In the genomic region with DNA sequence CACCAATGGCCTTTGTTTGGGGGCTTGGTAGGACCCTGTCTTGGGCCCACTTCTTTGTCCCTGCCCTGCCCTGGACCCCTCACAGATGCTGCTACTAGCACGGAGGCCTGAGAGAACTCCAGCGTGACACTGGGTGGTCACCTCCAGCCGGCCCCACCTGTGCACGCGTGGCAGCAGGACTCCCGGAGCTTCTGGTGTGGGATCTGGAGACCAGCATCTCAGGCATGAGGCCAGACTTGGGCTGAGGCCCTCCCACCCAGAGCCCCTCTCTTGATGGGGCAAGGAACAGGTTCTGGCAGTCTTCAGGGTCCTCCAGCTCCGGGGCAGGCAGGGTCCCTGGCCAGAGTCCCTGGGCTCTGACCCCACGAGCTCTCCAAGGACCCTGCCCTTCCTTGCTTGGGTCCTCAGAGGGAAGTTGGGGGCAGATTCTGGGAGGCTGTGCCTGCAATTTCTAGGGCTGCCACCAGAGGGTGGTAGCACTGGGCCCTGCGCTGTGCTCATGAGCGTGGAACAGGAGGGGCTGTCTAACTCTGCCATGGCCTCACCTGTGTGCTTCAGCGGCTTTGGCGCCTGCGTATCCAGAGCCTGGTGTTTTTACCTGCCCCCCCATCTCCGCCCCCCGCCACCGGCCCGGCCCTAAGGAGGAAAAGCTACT, we compare ENCODE assay signal across 11 cellular contexts. TPM values are rescaled to one million over a fixed set of nuclear protein-coding genes. Genes with fewer than 3 reads are reported as not detected.
DNase-seq lines count a peak whose midpoint lies in the region; ATAC-seq and TF ChIP-seq lines count a peak whose summit lies in the region.
"Had no signal": no experiment of that assay in that cellular context is flagged by ENCODE, and none has a peak within 500 bp of the region (broad histone marks: within the 10 kb centered on the region; RNA-seq: fewer than 3 reads in every experiment).

No MANE protein-coding gene starts in this region.

- H3K4me2 ChIP-seq in OCI-LY1 (ENCODE audit: low read length) = no peak overlapping the region

- intact Hi-C loops in Right ventricle myocardium inferior (cut with DNase I) = no loop called here
- intact Hi-C loops in testis (cut with DNase I; ENCODE audit: low total_unique reads) = no loop called here

- no peak overlapping the region for H3K27ac ChIP-seq in cardiac muscle cell
- peak overlapping the region; percentile 93 for H3K27ac ChIP-seq in OCI-LY1 (ENCODE audit: low read depth, low read length, poor library complexity, severe bottlenecking)
- H3K27ac ChIP-seq in testis = no peak overlapping the region

- H3K9me3 ChIP-seq in cardiac muscle cell (ENCODE audit: low read depth) (no peaks in the 10 kb centered on the region), OCI-LY1 (ENCODE audit: low read length) (no peaks in the 10 kb centered on the region), testis (no peaks in the 10 kb centered on the region)

- H3K36me3 ChIP-seq in cardiac muscle cell (no peaks in the 10 kb centered on the region), OCI-LY1 (ENCODE audit: insufficient read depth, low read length) (peaks cover 2% of the 10 kb centered on the region; the same call in 1 of the 2 replicates), testis (ENCODE audit: low read depth, missing control alignments) (no peaks in the 10 kb centered on the region)

- no peak overlapping the region for H2AFZ ChIP-seq in OCI-LY1 (ENCODE audit: low read length)

- no peak overlapping the region for H3K9ac ChIP-seq in OCI-LY1 (ENCODE audit: low read length)

- H3K4me3 ChIP-seq in cardiac muscle cell (no peak overlapping the region), OCI-LY1 (ENCODE audit: low read depth, low read length, poor library complexity, severe bottlenecking) (peak overlapping the region; percentile 55), fibroblast of pulmonary artery (replicated peaks; ENCODE audit: low read depth, low read length) (no peak overlapping the region), testis (no peak overlapping the region)

- H3K4me1 ChIP-seq in cardiac muscle cell (ENCODE audit: low read depth) = no peaks in the 10 kb centered on the region
- peaks cover 45% of the 10 kb centered on the region for H3K4me1 ChIP-seq in OCI-LY1 (ENCODE audit: insufficient read depth, low read length, severe bottlenecking)
- H3K4me1 ChIP-seq in testis = peaks cover 16% of the 10 kb centered on the region

- H4K20me1 ChIP-seq in OCI-LY1 (ENCODE audit: insufficient read depth, low read length) = no peaks in the 10 kb centered on the region

- DNase-seq in cardiac muscle cell (ENCODE audit: low read depth in 1 of 2, low spot score in 1 of 2) (no peak), Right ventricle myocardium inferior (ENCODE audit: missing footprints) (no peak), fibroblast of pulmonary artery (ENCODE audit: low read depth) (no peak), testis (no peak), SK-N-DZ (ENCODE audit: low spot score) (no peak)
- DNase-seq: DMS79, retina had no signal

- WGBS in testis, 2 donors = 62 to 69% methylated on average over 7 to 16 of the region's 17 CpGs

- TF ChIP-seq POLR2A in testis (IDR thresholded peaks at IDR 0.05) = no peak

- H3F3A ChIP-seq in OCI-LY1 (ENCODE audit: insufficient read depth, low read length) = no peaks in the 10 kb centered on the region

- no peaks in the 10 kb centered on the region for H3K79me2 ChIP-seq in OCI-LY1 (ENCODE audit: insufficient read depth, low read length)

- H3K27me3 ChIP-seq in cardiac muscle cell (peaks cover 50% of the 10 kb centered on the region), OCI-LY1 (ENCODE audit: insufficient read depth, low read length) (0 out of 2 replicates have a peak, but pooled peaks cover 5% of the 10 kb centered on the region), testis (no peaks in the 10 kb centered on the region)

- ATAC-seq in Right ventricle myocardium inferior (no peak), HG02588 (IDR thresholded peaks at IDR 0.05; ENCODE audit: unreplicated experiment) (no peak), HG03025 (IDR thresholded peaks at IDR 0.05; ENCODE audit: low FRiP score, unreplicated experiment) (no peak)
- ATAC-seq: stimulated activated naive CD8-positive, alpha-beta T cell treated with anti-CD3 and anti-CD28 coated beads, Interleukin-15, amount 100 ng/mL, for 72 hours had no signal

- peak; percentile 48 for TF ChIP-seq CTCF in cardiac muscle cell (IDR thresholded peaks at IDR 0.05; ENCODE audit: low read depth, low read length)
- peak; percentile 79 for TF ChIP-seq CTCF in OCI-LY1 (IDR thresholded peaks at IDR 0.05; ENCODE audit: low read length)
- peak; percentile 44 for TF ChIP-seq CTCF in fibroblast of pulmonary artery (IDR thresholded peaks at IDR 0.05; ENCODE audit: low read length, missing control alignments)
- TF ChIP-seq CTCF in testis (IDR thresholded peaks at IDR 0.05) = peak in 2 of 3 experiments; percentile 34 to 36

- no peaks in the 10 kb centered on the region for H3K9me2 ChIP-seq in OCI-LY1 (ENCODE audit: low read depth, low read length)

RNA-seq across cellular contexts. Expression of gene BAIAP3, which starts 3.1 kb away (rescaled TPM):
- total RNA-seq in cardiac muscle cell (7.4 and 8.1 TPM in 2 replicates), Right ventricle myocardium inferior (1.9 TPM), testis (10 to 100 TPM; 29.8 to 60.4 TPM)
- polyA plus RNA-seq in cardiac muscle cell (2.7 and 7.7 TPM in 2 replicates), testis (ENCODE audit: insufficient read depth, low read depth, low replicate concordance) (23.0 TPM)
- 0.51 and 1.2 TPM in 2 replicates for polyA plus RNA-seq in SK-N-DZ (2014; cell fraction: cytosol; rRNA removed)
- 7.5 and 9.9 TPM in 2 replicates for polyA plus RNA-seq in SK-N-DZ (2014; cell fraction: nucleus; rRNA removed)

RNA-seq across cellular contexts. Expression of gene UBE2I, which starts 21.0 kb away (rescaled TPM):
- total RNA-seq in cardiac muscle cell (75.4 and 81.4 TPM in 2 replicates), Right ventricle myocardium inferior (89.4 TPM), testis (100 to 1,000 TPM; 116 to 127 TPM)
- polyA plus RNA-seq in cardiac muscle cell (156 and 157 TPM in 2 replicates), testis (ENCODE audit: insufficient read depth, low read depth, low replicate concordance) (143 TPM)
- 102 and 125 TPM in 2 replicates for polyA plus RNA-seq in SK-N-DZ (2014; cell fraction: cytosol; rRNA removed)
- polyA plus RNA-seq in SK-N-DZ (2014; cell fraction: nucleus; rRNA removed) = 132 and 304 TPM in 2 replicates

RNA-seq across cellular contexts. Expression of gene TSR3, which starts 21.3 kb away (rescaled TPM):
- total RNA-seq in cardiac muscle cell = 119 and 125 TPM in 2 replicates
- 157 and 173 TPM in 2 replicates for polyA plus RNA-seq in cardiac muscle cell
- total RNA-seq in Right ventricle myocardium inferior = 54.6 TPM
- 10 to 100 TPM; 79.4 to 89.5 TPM for total RNA-seq in testis
- polyA plus RNA-seq in testis (ENCODE audit: insufficient read depth, low read depth, low replicate concordance) = 40.9 TPM
- polyA plus RNA-seq in SK-N-DZ (2014; cell fraction: cytosol; rRNA removed) = 104 and 120 TPM in 2 replicates
- 72.6 and 86.5 TPM in 2 replicates for polyA plus RNA-seq in SK-N-DZ (2014; cell fraction: nucleus; rRNA removed)

RNA-seq across cellular contexts. Expression of gene GNPTG, which starts 21.3 kb away (rescaled TPM):
- total RNA-seq in cardiac muscle cell (60.3 and 62.7 TPM in 2 replicates), Right ventricle myocardium inferior (35.0 TPM), testis (100 to 1,000 TPM; 106 to 150 TPM)
- polyA plus RNA-seq in cardiac muscle cell (42.5 and 57.0 TPM in 2 replicates), testis (ENCODE audit: insufficient read depth, low read depth, low replicate concordance) (67.8 TPM)
- 25.5 and 25.8 TPM in 2 replicates for polyA plus RNA-seq in SK-N-DZ (2014; cell fraction: cytosol; rRNA removed)
- polyA plus RNA-seq in SK-N-DZ (2014; cell fraction: nucleus; rRNA removed) = 105 and 130 TPM in 2 replicates
